Comparison of ENCODE assay signal across 2 cellular contexts in genomic region chr11:125075242-125075625, GRCh38.
TF ChIP-seq lines count a peak whose summit lies in the region.

No MANE protein-coding gene starts in this region.

TF ChIP-seq in HEK293, 187 proteins besides CTCF, POLR2A, EP300 and RAD21:
- no peak for TF ChIP-seq ZEB2 (tag by site-specific recombination; IDR thresholded peaks at IDR 0.05)
- 0 out of 2 replicates have a peak, but pooled peaks have one; percentile 16 for TF ChIP-seq SCRT1 (tag by site-specific recombination; IDR thresholded peaks at IDR 0.05; ENCODE audit: borderline replicate concordance)
- TF ChIP-seq SCRT2 (tag by site-specific recombination; IDR thresholded peaks at IDR 0.05), result peak; percentile 80
TF ChIP-seq in HEK293: peak in this region for 2.

TF ChIP-seq in K562, 482 proteins besides CTCF, POLR2A, EP300 and RAD21:
- TF ChIP-seq CREB1 (IDR thresholded peaks at IDR 0.05), result no peak
- TF ChIP-seq CREB1 (CRISPR knock-in tag; IDR thresholded peaks at IDR 0.05), result no peak
- TF ChIP-seq, protein P1, sequence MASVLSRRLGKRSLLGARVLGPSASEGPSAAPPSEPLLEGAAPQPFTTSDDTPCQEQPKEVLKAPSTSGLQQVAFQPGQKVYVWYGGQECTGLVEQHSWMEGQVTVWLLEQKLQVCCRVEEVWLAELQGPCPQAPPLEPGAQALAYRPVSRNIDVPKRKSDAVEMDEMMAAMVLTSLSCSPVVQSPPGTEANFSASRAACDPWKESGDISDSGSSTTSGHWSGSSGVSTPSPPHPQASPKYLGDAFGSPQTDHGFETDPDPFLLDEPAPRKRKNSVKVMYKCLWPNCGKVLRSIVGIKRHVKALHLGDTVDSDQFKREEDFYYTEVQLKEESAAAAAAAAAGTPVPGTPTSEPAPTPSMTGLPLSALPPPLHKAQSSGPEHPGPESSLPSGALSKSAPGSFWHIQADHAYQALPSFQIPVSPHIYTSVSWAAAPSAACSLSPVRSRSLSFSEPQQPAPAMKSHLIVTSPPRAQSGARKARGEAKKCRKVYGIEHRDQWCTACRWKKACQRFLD (CRISPR knock-in tag; IDR thresholded peaks at IDR 0.05), result peak; percentile 5; the same call in 1 of the 2 replicates
- TF ChIP-seq, protein P2, sequence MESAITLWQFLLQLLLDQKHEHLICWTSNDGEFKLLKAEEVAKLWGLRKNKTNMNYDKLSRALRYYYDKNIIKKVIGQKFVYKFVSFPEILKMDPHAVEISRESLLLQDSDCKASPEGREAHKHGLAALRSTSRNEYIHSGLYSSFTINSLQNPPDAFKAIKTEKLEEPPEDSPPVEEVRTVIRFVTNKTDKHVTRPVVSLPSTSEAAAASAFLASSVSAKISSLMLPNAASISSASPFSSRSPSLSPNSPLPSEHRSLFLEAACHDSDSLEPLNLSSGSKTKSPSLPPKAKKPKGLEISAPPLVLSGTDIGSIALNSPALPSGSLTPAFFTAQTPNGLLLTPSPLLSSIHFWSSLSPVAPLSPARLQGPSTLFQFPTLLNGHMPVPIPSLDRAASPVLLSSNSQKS (CRISPR knock-in tag; IDR thresholded peaks at IDR 0.05), result no peak
- no peak for TF ChIP-seq RBFOX2 (IDR thresholded peaks at IDR 0.05; ENCODE audit: low read depth, low read length)
- TF ChIP-seq CHAMP1 (IDR thresholded peaks at IDR 0.05), result no peak
- TF ChIP-seq, protein P3, sequence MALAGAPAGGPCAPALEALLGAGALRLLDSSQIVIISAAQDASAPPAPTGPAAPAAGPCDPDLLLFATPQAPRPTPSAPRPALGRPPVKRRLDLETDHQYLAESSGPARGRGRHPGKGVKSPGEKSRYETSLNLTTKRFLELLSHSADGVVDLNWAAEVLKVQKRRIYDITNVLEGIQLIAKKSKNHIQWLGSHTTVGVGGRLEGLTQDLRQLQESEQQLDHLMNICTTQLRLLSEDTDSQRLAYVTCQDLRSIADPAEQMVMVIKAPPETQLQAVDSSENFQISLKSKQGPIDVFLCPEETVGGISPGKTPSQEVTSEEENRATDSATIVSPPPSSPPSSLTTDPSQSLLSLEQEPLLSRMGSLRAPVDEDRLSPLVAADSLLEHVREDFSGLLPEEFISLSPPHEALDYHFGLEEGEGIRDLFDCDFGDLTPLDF (CRISPR knock-in tag; IDR thresholded peaks at IDR 0.05), result 0 out of 2 replicates have a peak, but pooled peaks have one; percentile 6
- TF ChIP-seq, protein P4, sequence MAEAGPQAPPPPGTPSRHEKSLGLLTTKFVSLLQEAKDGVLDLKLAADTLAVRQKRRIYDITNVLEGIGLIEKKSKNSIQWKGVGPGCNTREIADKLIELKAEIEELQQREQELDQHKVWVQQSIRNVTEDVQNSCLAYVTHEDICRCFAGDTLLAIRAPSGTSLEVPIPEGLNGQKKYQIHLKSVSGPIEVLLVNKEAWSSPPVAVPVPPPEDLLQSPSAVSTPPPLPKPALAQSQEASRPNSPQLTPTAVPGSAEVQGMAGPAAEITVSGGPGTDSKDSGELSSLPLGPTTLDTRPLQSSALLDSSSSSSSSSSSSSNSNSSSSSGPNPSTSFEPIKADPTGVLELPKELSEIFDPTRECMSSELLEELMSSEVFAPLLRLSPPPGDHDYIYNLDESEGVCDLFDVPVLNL (CRISPR knock-in tag; IDR thresholded peaks at IDR 0.05; ENCODE audit: low read depth), result no peak
- 0 out of 2 replicates have a peak, but pooled peaks have one; percentile 1 for TF ChIP-seq MTA3 (IDR thresholded peaks at IDR 0.05; ENCODE audit: borderline replicate concordance)
- TF ChIP-seq FOSL1 (tag; conservative IDR thresholded peaks at IDR 0.05), result peak; percentile 6; the same call in 1 of the 2 replicates
- TF ChIP-seq ZNF217 (CRISPR knock-in tag; IDR thresholded peaks at IDR 0.05), result no peak
- TF ChIP-seq E4F1 (CRISPR knock-in tag; IDR thresholded peaks at IDR 0.05; ENCODE audit: borderline replicate concordance), result no peak
- TF ChIP-seq IFI16 (CRISPR knock-in tag; IDR thresholded peaks at IDR 0.05), result no peak
- TF ChIP-seq L3MBTL2 (IDR thresholded peaks at IDR 0.05), result 0 out of 2 replicates have a peak, but pooled peaks have one; percentile 9
- no peak for TF ChIP-seq ERF (CRISPR knock-in tag; IDR thresholded peaks at IDR 0.05)
- no peak for TF ChIP-seq FOXK1 (CRISPR knock-in tag; IDR thresholded peaks at IDR 0.05; ENCODE audit: borderline replicate concordance)
- peak; percentile 55; the same call in 1 of the 2 replicates for TF ChIP-seq HINFP (tag; conservative IDR thresholded peaks at IDR 0.05; ENCODE audit: low read depth)
- TF ChIP-seq KLF1 (tag; IDR thresholded peaks at IDR 0.05), result 0 out of 2 replicates have a peak, but pooled peaks have one; percentile 4
- TF ChIP-seq CSDE1 (IDR thresholded peaks at IDR 0.05), result no peak
- no peak for TF ChIP-seq POLR2G (IDR thresholded peaks at IDR 0.05; ENCODE audit: low read depth, low read length)
- TF ChIP-seq ZNF184 (CRISPR knock-in tag; IDR thresholded peaks at IDR 0.05), result no peak
- no peak for TF ChIP-seq ZNF324 (CRISPR knock-in tag; IDR thresholded peaks at IDR 0.05)
- no peak for TF ChIP-seq RBM14 (IDR thresholded peaks at IDR 0.05; ENCODE audit: borderline replicate concordance, insufficient read depth, low read depth, low read length)
- peak; percentile 80 for TF ChIP-seq PKNOX1 (IDR thresholded peaks at IDR 0.05)
- no peak for TF ChIP-seq SAP30 (IDR thresholded peaks at IDR 0.05; ENCODE audit: borderline replicate concordance, insufficient read depth, low read depth, low read length, poor library complexity, severe bottlenecking)
- no peak for TF ChIP-seq MTA2 (IDR thresholded peaks at IDR 0.05; ENCODE audit: low read depth)
- TF ChIP-seq, protein P5, sequence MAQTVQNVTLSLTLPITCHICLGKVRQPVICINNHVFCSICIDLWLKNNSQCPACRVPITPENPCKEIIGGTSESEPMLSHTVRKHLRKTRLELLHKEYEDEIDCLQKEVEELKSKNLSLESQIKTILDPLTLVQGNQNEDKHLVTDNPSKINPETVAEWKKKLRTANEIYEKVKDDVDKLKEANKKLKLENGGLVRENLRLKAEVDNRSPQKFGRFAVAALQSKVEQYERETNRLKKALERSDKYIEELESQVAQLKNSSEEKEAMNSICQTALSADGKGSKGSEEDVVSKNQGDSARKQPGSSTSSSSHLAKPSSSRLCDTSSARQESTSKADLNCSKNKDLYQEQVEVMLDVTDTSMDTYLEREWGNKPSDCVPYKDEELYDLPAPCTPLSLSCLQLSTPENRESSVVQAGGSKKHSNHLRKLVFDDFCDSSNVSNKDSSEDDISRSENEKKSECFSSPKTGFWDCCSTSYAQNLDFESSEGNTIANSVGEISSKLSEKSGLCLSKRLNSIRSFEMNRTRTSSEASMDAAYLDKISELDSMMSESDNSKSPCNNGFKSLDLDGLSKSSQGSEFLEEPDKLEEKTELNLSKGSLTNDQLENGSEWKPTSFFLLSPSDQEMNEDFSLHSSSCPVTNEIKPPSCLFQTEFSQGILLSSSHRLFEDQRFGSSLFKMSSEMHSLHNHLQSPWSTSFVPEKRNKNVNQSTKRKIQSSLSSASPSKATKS (CRISPR knock-in tag; IDR thresholded peaks at IDR 0.05), result no peak
- TF ChIP-seq ZNF134 (CRISPR knock-in tag; conservative IDR thresholded peaks at IDR 0.05), result no peak
- TF ChIP-seq ELF2 (CRISPR knock-in tag; IDR thresholded peaks at IDR 0.05), result no peak
- no peak for TF ChIP-seq SMARCB1 (IDR thresholded peaks at IDR 0.05; ENCODE audit: insufficient read length, low read depth)
- TF ChIP-seq ZNF12 (CRISPR knock-in tag; IDR thresholded peaks at IDR 0.05), result no peak
- TF ChIP-seq CBX3 (IDR thresholded peaks at IDR 0.05; ENCODE audit: borderline replicate concordance in 1 of 2, low read length in 2 of 2), result 0 out of 3 replicates have a peak, but pooled peaks of 1 of the 2 experiments have one; percentile 2
TF ChIP-seq in K562: peak in this region for 9.
